Comparison of ENCODE assay signal across 2 cellular contexts in the genomic region with DNA sequence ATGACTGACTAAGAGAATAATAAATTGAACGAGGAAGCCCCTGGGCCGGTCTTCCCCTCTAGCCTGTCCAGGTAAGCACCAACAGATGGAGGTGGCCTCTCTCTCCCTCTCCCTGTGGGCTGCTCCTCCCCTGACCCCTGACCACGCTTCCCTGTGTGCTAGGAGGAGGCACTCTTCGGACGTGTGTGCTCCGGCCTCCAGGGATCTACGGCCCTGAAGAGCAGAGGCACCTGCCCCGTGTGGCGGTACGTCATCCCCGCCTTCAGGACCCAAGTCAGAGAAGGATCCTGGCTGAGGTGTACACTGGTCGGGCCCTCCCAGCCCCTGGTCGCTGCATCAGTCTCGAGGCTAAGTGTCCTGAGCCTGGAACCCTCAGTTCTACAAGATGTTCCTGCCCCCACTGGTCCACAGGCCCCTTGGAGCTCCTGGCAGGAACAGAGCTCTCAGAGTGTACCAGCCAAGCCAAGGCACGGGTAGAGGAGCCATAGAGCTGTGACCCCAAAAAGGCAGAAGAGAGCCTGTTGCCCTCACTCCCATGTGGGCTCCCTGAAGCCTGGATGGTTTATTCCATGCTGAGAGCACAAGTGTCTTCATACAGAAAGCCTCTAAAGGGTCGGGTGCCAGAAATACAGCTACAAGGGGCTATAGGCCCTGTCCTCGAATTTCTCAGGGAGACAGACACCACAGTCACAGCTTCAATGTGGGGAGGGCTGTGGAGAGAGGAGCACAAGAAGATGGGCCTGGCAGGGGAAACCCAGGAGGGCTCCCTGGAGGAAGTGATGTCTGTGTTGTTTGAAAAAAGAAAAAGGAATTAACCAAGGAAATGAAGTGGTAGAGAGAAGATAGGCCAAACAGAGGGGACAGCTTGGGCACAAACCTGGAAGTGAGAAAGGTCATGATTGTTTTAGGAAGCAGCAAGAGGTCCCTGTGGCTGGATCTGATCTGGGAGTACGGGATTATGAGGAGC.
A peak's percentile ranks its signal among the peaks of the same experiment; 100 is the strongest.
TF ChIP-seq lines count a peak whose summit lies in the region.

No MANE protein-coding gene starts in this region.

TF ChIP-seq in WTC11, 78 proteins besides CTCF, POLR2A, EP300 and RAD21:
- TF ChIP-seq ZNF121 (CRISPR knock-in tag; IDR thresholded peaks at IDR 0.05) (peak; percentile 54; the same call in 1 of the 2 replicates), MYBL2 (CRISPR knock-in tag; IDR thresholded peaks at IDR 0.05) (no peak)

TF ChIP-seq in HepG2, 621 proteins besides CTCF, POLR2A, EP300 and RAD21 (continues in another document):
- TF ChIP-seq XRCC5 (optimal IDR thresholded peaks at IDR 0.05; ENCODE audit: low read length) (no peak), ZBTB3 (CRISPR knock-in tag; IDR thresholded peaks at IDR 0.05; ENCODE audit: borderline replicate concordance, low read depth) (no peak), ZNF652 (CRISPR knock-in tag; IDR thresholded peaks at IDR 0.05; ENCODE audit: borderline replicate concordance, low read depth) (no peak), CCAR2 (optimal IDR thresholded peaks at IDR 0.05; ENCODE audit: low read depth, low read length) (no peak), TARDBP (CRISPR knock-in tag; IDR thresholded peaks at IDR 0.05) (no peak), YY1 (IDR thresholded peaks at IDR 0.05; ENCODE audit: insufficient read depth, insufficient replicate concordance, low read depth, low read length) (no peak), ZNF263 (CRISPR knock-in tag; IDR thresholded peaks at IDR 0.05) (peak; percentile 65; the same call in 1 of the 2 replicates), ZNF562 (CRISPR knock-in tag; IDR thresholded peaks at IDR 0.05; ENCODE audit: borderline replicate concordance) (no peak), ZFP1 (CRISPR knock-in tag; IDR thresholded peaks at IDR 0.05) (no peak), BORCS8-MEF2B (CRISPR knock-in tag; IDR thresholded peaks at IDR 0.05) (no peak), TEAD2 (CRISPR knock-in tag; IDR thresholded peaks at IDR 0.05) (no peak), NFIB (CRISPR knock-in tag; IDR thresholded peaks at IDR 0.05; ENCODE audit: borderline replicate concordance) (no peak), ZFP36 (IDR thresholded peaks at IDR 0.05; ENCODE audit: borderline replicate concordance, low read depth, low read length, partially characterized antibody) (peak; percentile 96), ZNF460 (CRISPR knock-in tag; IDR thresholded peaks at IDR 0.05; ENCODE audit: borderline replicate concordance) (no peak), KDM5B (CRISPR knock-in tag; IDR thresholded peaks at IDR 0.05; ENCODE audit: borderline replicate concordance) (peak; percentile 52; the same call in 1 of the 2 replicates), ZBTB7A (CRISPR knock-in tag; IDR thresholded peaks at IDR 0.05) (no peak), RCOR2 (CRISPR knock-in tag; IDR thresholded peaks at IDR 0.05) (no peak), NR1H2 (CRISPR knock-in tag; IDR thresholded peaks at IDR 0.05; ENCODE audit: borderline replicate concordance, low read depth) (no peak), ZNF598 (CRISPR knock-in tag; IDR thresholded peaks at IDR 0.05; ENCODE audit: borderline replicate concordance) (peak; percentile 51; the same call in 1 of the 2 replicates), ZIK1 (CRISPR knock-in tag; IDR thresholded peaks at IDR 0.05; ENCODE audit: borderline replicate concordance, low read depth) (no peak), WIZ (CRISPR knock-in tag; IDR thresholded peaks at IDR 0.05) (no peak), SRSF4 (IDR thresholded peaks at IDR 0.05; ENCODE audit: low read depth, low read length, poor library complexity, severe bottlenecking) (no peak), PTBP1 (IDR thresholded peaks at IDR 0.05; ENCODE audit: low read depth, low read length, poor library complexity, severe bottlenecking) (no peak), ZFP36L1 (CRISPR knock-in tag; IDR thresholded peaks at IDR 0.05) (no peak), ZSCAN25 (CRISPR knock-in tag; IDR thresholded peaks at IDR 0.05) (no peak), SPEN (CRISPR knock-in tag; IDR thresholded peaks at IDR 0.05; ENCODE audit: low read depth) (no peak)
- TF ChIP-seq, protein P1, sequence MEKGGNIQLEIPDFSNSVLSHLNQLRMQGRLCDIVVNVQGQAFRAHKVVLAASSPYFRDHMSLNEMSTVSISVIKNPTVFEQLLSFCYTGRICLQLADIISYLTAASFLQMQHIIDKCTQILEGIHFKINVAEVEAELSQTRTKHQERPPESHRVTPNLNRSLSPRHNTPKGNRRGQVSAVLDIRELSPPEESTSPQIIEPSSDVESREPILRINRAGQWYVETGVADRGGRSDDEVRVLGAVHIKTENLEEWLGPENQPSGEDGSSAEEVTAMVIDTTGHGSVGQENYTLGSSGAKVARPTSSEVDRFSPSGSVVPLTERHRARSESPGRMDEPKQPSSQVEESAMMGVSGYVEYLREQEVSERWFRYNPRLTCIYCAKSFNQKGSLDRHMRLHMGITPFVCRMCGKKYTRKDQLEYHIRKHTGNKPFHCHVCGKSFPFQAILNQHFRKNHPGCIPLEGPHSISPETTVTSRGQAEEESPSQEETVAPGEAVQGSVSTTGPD (CRISPR knock-in tag; IDR thresholded peaks at IDR 0.05) = no peak
- TF ChIP-seq, protein P2, sequence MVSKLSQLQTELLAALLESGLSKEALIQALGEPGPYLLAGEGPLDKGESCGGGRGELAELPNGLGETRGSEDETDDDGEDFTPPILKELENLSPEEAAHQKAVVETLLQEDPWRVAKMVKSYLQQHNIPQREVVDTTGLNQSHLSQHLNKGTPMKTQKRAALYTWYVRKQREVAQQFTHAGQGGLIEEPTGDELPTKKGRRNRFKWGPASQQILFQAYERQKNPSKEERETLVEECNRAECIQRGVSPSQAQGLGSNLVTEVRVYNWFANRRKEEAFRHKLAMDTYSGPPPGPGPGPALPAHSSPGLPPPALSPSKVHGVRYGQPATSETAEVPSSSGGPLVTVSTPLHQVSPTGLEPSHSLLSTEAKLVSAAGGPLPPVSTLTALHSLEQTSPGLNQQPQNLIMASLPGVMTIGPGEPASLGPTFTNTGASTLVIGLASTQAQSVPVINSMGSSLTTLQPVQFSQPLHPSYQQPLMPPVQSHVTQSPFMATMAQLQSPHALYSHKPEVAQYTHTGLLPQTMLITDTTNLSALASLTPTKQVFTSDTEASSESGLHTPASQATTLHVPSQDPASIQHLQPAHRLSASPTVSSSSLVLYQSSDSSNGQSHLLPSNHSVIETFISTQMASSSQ (IDR thresholded peaks at IDR 0.05; ENCODE audit: low read depth) = no peak
- TF ChIP-seq, protein P2 (CRISPR knock-in tag; IDR thresholded peaks at IDR 0.05; ENCODE audit: borderline replicate concordance) = 0 out of 2 replicates have a peak, but pooled peaks have one; percentile 36
- TF ChIP-seq, protein P3, sequence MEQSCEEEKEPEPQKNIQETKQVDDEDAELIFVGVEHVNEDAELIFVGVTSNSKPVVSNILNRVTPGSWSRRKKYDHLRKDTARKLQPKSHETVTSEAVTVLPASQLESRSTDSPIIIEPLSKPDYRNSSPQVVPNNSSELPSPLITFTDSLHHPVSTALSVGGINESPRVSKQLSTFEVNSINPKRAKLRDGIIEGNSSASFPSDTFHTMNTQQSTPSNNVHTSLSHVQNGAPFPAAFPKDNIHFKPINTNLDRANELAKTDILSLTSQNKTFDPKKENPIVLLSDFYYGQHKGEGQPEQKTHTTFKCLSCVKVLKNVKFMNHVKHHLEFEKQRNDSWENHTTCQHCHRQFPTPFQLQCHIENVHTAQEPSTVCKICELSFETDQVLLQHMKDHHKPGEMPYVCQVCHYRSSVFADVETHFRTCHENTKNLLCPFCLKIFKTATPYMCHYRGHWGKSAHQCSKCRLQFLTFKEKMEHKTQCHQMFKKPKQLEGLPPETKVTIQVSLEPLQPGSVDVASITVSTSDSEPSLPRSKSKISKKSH (CRISPR knock-in tag; IDR thresholded peaks at IDR 0.05; ENCODE audit: borderline replicate concordance) = 0 out of 2 replicates have a peak, but pooled peaks have one; percentile 39
- TF ChIP-seq, protein P4, sequence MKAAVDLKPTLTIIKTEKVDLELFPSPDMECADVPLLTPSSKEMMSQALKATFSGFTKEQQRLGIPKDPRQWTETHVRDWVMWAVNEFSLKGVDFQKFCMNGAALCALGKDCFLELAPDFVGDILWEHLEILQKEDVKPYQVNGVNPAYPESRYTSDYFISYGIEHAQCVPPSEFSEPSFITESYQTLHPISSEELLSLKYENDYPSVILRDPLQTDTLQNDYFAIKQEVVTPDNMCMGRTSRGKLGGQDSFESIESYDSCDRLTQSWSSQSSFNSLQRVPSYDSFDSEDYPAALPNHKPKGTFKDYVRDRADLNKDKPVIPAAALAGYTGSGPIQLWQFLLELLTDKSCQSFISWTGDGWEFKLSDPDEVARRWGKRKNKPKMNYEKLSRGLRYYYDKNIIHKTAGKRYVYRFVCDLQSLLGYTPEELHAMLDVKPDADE (CRISPR knock-in tag; IDR thresholded peaks at IDR 0.05) = no peak
- TF ChIP-seq, protein P5, sequence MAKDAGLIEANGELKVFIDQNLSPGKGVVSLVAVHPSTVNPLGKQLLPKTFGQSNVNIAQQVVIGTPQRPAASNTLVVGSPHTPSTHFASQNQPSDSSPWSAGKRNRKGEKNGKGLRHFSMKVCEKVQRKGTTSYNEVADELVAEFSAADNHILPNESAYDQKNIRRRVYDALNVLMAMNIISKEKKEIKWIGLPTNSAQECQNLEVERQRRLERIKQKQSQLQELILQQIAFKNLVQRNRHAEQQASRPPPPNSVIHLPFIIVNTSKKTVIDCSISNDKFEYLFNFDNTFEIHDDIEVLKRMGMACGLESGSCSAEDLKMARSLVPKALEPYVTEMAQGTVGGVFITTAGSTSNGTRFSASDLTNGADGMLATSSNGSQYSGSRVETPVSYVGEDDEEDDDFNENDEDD (CRISPR knock-in tag; IDR thresholded peaks at IDR 0.05; ENCODE audit: borderline replicate concordance) = no peak
- TF ChIP-seq, protein P6, sequence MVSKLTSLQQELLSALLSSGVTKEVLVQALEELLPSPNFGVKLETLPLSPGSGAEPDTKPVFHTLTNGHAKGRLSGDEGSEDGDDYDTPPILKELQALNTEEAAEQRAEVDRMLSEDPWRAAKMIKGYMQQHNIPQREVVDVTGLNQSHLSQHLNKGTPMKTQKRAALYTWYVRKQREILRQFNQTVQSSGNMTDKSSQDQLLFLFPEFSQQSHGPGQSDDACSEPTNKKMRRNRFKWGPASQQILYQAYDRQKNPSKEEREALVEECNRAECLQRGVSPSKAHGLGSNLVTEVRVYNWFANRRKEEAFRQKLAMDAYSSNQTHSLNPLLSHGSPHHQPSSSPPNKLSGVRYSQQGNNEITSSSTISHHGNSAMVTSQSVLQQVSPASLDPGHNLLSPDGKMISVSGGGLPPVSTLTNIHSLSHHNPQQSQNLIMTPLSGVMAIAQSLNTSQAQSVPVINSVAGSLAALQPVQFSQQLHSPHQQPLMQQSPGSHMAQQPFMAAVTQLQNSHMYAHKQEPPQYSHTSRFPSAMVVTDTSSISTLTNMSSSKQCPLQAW (CRISPR knock-in tag; IDR thresholded peaks at IDR 0.05) = no peak
- TF ChIP-seq, protein P7, sequence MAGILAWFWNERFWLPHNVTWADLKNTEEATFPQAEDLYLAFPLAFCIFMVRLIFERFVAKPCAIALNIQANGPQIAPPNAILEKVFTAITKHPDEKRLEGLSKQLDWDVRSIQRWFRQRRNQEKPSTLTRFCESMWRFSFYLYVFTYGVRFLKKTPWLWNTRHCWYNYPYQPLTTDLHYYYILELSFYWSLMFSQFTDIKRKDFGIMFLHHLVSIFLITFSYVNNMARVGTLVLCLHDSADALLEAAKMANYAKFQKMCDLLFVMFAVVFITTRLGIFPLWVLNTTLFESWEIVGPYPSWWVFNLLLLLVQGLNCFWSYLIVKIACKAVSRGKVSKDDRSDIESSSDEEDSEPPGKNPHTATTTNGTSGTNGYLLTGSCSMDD (CRISPR knock-in tag; IDR thresholded peaks at IDR 0.05) = no peak
- TF ChIP-seq, protein P8, sequence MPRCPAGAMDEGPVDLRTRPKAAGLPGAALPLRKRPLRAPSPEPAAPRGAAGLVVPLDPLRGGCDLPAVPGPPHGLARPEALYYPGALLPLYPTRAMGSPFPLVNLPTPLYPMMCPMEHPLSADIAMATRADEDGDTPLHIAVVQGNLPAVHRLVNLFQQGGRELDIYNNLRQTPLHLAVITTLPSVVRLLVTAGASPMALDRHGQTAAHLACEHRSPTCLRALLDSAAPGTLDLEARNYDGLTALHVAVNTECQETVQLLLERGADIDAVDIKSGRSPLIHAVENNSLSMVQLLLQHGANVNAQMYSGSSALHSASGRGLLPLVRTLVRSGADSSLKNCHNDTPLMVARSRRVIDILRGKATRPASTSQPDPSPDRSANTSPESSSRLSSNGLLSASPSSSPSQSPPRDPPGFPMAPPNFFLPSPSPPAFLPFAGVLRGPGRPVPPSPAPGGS (CRISPR knock-in tag; IDR thresholded peaks at IDR 0.05) = 0 out of 2 replicates have a peak, but pooled peaks have one; percentile 46
- TF ChIP-seq, protein P9, sequence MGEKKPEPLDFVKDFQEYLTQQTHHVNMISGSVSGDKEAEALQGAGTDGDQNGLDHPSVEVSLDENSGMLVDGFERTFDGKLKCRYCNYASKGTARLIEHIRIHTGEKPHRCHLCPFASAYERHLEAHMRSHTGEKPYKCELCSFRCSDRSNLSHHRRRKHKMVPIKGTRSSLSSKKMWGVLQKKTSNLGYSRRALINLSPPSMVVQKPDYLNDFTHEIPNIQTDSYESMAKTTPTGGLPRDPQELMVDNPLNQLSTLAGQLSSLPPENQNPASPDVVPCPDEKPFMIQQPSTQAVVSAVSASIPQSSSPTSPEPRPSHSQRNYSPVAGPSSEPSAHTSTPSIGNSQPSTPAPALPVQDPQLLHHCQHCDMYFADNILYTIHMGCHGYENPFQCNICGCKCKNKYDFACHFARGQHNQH (CRISPR knock-in tag; IDR thresholded peaks at IDR 0.05) = no peak
